ENCODE assay signal across 8 cellular contexts in genomic region chr6:53492860-53493634, GRCh38. TPM values are rescaled to one million over a fixed set of nuclear protein-coding genes. Genes with fewer than 3 reads are reported as not detected.
DNase-seq lines count a peak whose midpoint lies in the region; ATAC-seq, FAIRE-seq and TF ChIP-seq lines count a peak whose summit lies in the region.

No MANE protein-coding gene starts in this region.

- TF ChIP-seq EP300 in GM12878 (IDR thresholded peaks at IDR 0.05; ENCODE audit: borderline replicate concordance in 1 of 2, control insufficient read depth in 1 of 2, low read depth in 2 of 2, low read length in 2 of 2) = no peak

- no peak overlapping the region for H3K27ac ChIP-seq in OCI-LY7 (ENCODE audit: low read depth, low read length, poor library complexity, severe bottlenecking)
- no peak overlapping the region for H3K27ac ChIP-seq in GM12878 (ENCODE audit: control insufficient read depth, insufficient read depth)
- no peak overlapping the region for H3K27ac ChIP-seq in iPS-20b (ENCODE audit: low read length)

- WGBS in GM12878 (ENCODE audit: insufficient coverage, insufficient replicate concordance, low lambda C conversion rate, missing lambda C conversion rate) = 19% methylated on average over 11 of the region's 11 CpGs

- peak; percentile 79 for TF ChIP-seq RAD21 in GM12878 (IDR thresholded peaks at IDR 0.05; ENCODE audit: insufficient read depth, low read depth, low read length)

- H3K79me2 ChIP-seq in OCI-LY7 (ENCODE audit: insufficient read depth, low read depth, low read length) = no peaks in the 10 kb centered on the region
- H3K79me2 ChIP-seq in GM12878 (ENCODE audit: control insufficient read depth, insufficient read depth, low read length) = no peaks in the 10 kb centered on the region

- no TSS peak for BruUV-seq in OCI-LY7 (replicated peaks; lab: Mats Ljungman, UMichigan)
- no TSS peak for BruUV-seq in GM12878 (replicated peaks; lab: Mats Ljungman, UMichigan)

- no peak overlapping the region for H3K4me3 ChIP-seq in Jurkat, Clone E6-1 (ENCODE audit: low read length)
- H3K4me3 ChIP-seq in OCI-LY7 (ENCODE audit: low read depth, low read length, poor library complexity, severe bottlenecking) = no peak overlapping the region
- no peak overlapping the region for H3K4me3 ChIP-seq in GM12878
- 0 out of 2 replicates have a peak overlapping the region, but pooled peaks have one; percentile 12 for H3K4me3 ChIP-seq in iPS-20b (ENCODE audit: low read length)

- RAD21 ChIA-PET in GM12878 (lab: Charles Lee; ENCODE audit: unreplicated experiment) = interaction anchor here (0.7 to 2.9 kb wide), 20 partner anchors 11 to 463 kb away, joined by 3 to 27 read pairs (median 4); partner anchors contain the start of gene GCLC

- H3K9me3 ChIP-seq in OCI-LY7 (ENCODE audit: low read length) = no peaks in the 10 kb centered on the region
- no peaks in the 10 kb centered on the region for H3K9me3 ChIP-seq in GM12878 (replicated peaks; ENCODE audit: control insufficient read depth, insufficient read depth, low read length)
- no peaks in the 10 kb centered on the region for H3K9me3 ChIP-seq in iPS-20b (ENCODE audit: insufficient read depth, low read depth, low read length)

- CTCF ChIA-PET in OCI-LY7 (lab: Charles Lee; ENCODE audit: unreplicated experiment) (interaction anchor here (0.7 to 1.9 kb wide), 4 partner anchors 51 to 233 kb away, joined by 3 to 6 read pairs (median 4); partner anchors contain the start of gene GCLC), GM12878 (lab: Yijun Ruan, JAX) (interaction anchor here (0.6 to 9.6 kb wide), 58 partner anchors 9 to 463 kb away, joined by 3 to 261 read pairs (median 4); partner anchors contain the start of gene GCLC)

- peak; percentile 86 for FAIRE-seq in GM12878 (lab: Jason Lieb, UNC)

- DNase-seq in EL (peak; percentile 68), OCI-LY7 (ENCODE audit: low spot score) (peak; percentile 61), GM12878 (ENCODE audit: low read depth, low spot score) (no peak), smooth muscle cell of the brain vasculature (ENCODE audit: low read depth, low spot score) (peak; percentile 23), amniotic stem cell (lab: John Stamatoyannopoulos, UW) (no peak)
- DNase-seq in Jurkat, Clone E6-1 (ENCODE audit: low read depth, low spot score) = peak; percentile 54

- H4K20me1 ChIP-seq in OCI-LY7 (ENCODE audit: insufficient read depth, low read length) (no peaks in the 10 kb centered on the region), GM12878 (ENCODE audit: control insufficient read depth, insufficient read depth) (no peaks in the 10 kb centered on the region)

- intact Hi-C loops in OCI-LY7 (cut with micrococcal nuclease; ENCODE audit: unreplicated experiment) (loop anchor here (1.0 kb wide), 2 partner anchors 158 to 232 kb away; no protein-coding TSS in a partner anchor), GM12878 (cut with micrococcal nuclease; ENCODE audit: unreplicated experiment) (loop anchor here (1.0 to 2.0 kb wide), 4 partner anchors 46 to 233 kb away; no protein-coding TSS in a partner anchor)

- H3K4me2 ChIP-seq in OCI-LY7 (ENCODE audit: low read length) (peak overlapping the region; percentile 40; the same call in 1 of the 2 replicates), GM12878 (ENCODE audit: control insufficient read depth, insufficient read depth) (no peak overlapping the region)

- H3K9ac ChIP-seq in GM12878 (ENCODE audit: control insufficient read depth, insufficient read depth, low read length) (no peak overlapping the region), iPS-20b (ENCODE audit: low read depth, low read length) (no peak overlapping the region)

- H3K9me2 ChIP-seq in OCI-LY7 (ENCODE audit: insufficient read depth, low read length) = no peaks in the 10 kb centered on the region

- POLR2A ChIA-PET in OCI-LY7 (lab: Charles Lee) = interaction anchor here (0.9 kb wide), 1 partner anchor 154 kb away, joined by 3 read pairs; no protein-coding TSS in a partner anchor
- POLR2A ChIA-PET in GM12878 (lab: Charles Lee) = no interaction called here

- H2AFZ ChIP-seq in OCI-LY7 (ENCODE audit: low read length) (peak overlapping the region; percentile 16; the same call in 1 of the 2 replicates), GM12878 (ENCODE audit: control insufficient read depth, low read depth, low read length) (no peak overlapping the region)

- H3K36me3 ChIP-seq in OCI-LY7 (ENCODE audit: insufficient read depth, low read length) (no peaks in the 10 kb centered on the region; the same call in 1 of the 2 replicates), GM12878 (ENCODE audit: control insufficient read depth in 2 of 2, insufficient read depth in 2 of 2, low read length in 1 of 2) (no peaks in the 10 kb centered on the region), iPS-20b (ENCODE audit: insufficient read depth, low read depth, low read length) (peaks cover 17% of the 10 kb centered on the region)

- peak; percentile 82 for ATAC-seq in GM12878
- ATAC-seq in HG02763 (IDR thresholded peaks at IDR 0.05; ENCODE audit: unreplicated experiment) = no peak

- TF ChIP-seq POLR2A in GM12878 (IDR thresholded peaks at IDR 0.05; ENCODE audit: low read depth, low read length) = no peak

- TF ChIP-seq CTCF in OCI-LY7 (conservative IDR thresholded peaks at IDR 0.05; ENCODE audit: low read length) (peak; percentile 94), GM12878 (IDR thresholded peaks at IDR 0.05 in 2 of 3, conservative IDR thresholded peaks at IDR 0.05 in 1 of 3; ENCODE audit: control insufficient read depth in 2 of 3, extremely low read depth in 1 of 3, insufficient read depth in 1 of 3, low read depth in 3 of 3, low read length in 3 of 3) (peak; percentile 54 to 73 (median 71); a peak in 5 of 6 replicates)

- in situ Hi-C loops in GM12878 (cut with MboI) = loop anchor here (5.0 kb wide), 2 partner anchors 159 to 239 kb away; no protein-coding TSS in a partner anchor

- H3K4me1 ChIP-seq in OCI-LY7 (ENCODE audit: insufficient read depth, low read length, poor library complexity, severe bottlenecking) (no peaks in the 10 kb centered on the region), GM12878 (ENCODE audit: control insufficient read depth, insufficient read depth, low read length) (no peaks in the 10 kb centered on the region), iPS-20b (ENCODE audit: insufficient read depth, low read length) (no peaks in the 10 kb centered on the region)

- SMC1A ChIA-PET in GM12878 (lab: Charles Lee; ENCODE audit: uncharacterized antibody, unreplicated experiment) = interaction anchor here (0.5 to 3.6 kb wide), 36 partner anchors 8 to 463 kb away, joined by 3 to 42 read pairs (median 4); partner anchors contain the start of gene LRRC1

- no peaks in the 10 kb centered on the region for H3K27me3 ChIP-seq in GM12878 (replicated peaks in 1 of 2; ENCODE audit: control insufficient read depth in 2 of 2, insufficient read depth in 2 of 2, low read length in 1 of 2)
- H3K27me3 ChIP-seq in iPS-20b (ENCODE audit: insufficient read depth, low read length) = no peaks in the 10 kb centered on the region

TF ChIP-seq in GM12878, 131 proteins besides CTCF, POLR2A, EP300 and RAD21:
- no peak for TF ChIP-seq NFIC (IDR thresholded peaks at IDR 0.05; ENCODE audit: low read depth, low read length)
- TF ChIP-seq MTA3 (IDR thresholded peaks at IDR 0.05; ENCODE audit: borderline replicate concordance, low read length) = no peak
- TF ChIP-seq HDAC6 (IDR thresholded peaks at IDR 0.05; ENCODE audit: unreplicated experiment) = no peak
- TF ChIP-seq, protein P1, sequence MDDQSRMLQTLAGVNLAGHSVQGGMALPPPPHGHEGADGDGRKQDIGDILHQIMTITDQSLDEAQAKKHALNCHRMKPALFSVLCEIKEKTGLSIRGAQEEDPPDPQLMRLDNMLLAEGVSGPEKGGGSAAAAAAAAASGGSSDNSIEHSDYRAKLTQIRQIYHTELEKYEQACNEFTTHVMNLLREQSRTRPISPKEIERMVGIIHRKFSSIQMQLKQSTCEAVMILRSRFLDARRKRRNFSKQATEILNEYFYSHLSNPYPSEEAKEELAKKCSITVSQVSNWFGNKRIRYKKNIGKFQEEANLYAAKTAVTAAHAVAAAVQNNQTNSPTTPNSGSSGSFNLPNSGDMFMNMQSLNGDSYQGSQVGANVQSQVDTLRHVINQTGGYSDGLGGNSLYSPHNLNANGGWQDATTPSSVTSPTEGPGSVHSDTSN (IDR thresholded peaks at IDR 0.05; ENCODE audit: insufficient replicate concordance, low read depth, low read length) = no peak
- peak; percentile 78; the same call in 1 of the 2 replicates for TF ChIP-seq SMC3 (IDR thresholded peaks at IDR 0.05; ENCODE audit: borderline replicate concordance, low read length)

RNA-seq across cellular contexts. Expression of gene GCLC, which starts 51.9 kb away (rescaled TPM):
- 38.8 TPM for polyA plus RNA-seq in Jurkat, Clone E6-1 (2012; ENCODE audit: insufficient read depth, insufficient read length)
- total RNA-seq in OCI-LY7 (2014; rRNA removed; shearing (Covaris generic)) = 14.3 and 16.7 TPM in 2 replicates
- total RNA-seq in OCI-LY7 (2022) = 27.8 and 30.4 TPM in 2 replicates
- total RNA-seq in GM12878 (2013; cell fraction: nucleolus; rRNA removed) = 22.3 and 25.7 TPM in 2 replicates
- total RNA-seq in GM12878 (2014; rRNA removed) = 11.7 and 15.5 TPM in 2 replicates
- total RNA-seq in GM12878 (2014; rRNA removed; fragmentation: Illumina TruSeq; extraction: Trizol) = 18.2 and 18.9 TPM in 2 replicates
- total RNA-seq in GM12878 (2021) = 19.6 and 20.4 TPM in 2 replicates
- polyA plus RNA-seq in GM12878 (2011; ENCODE audit: low read depth) = 7.7 TPM
- 13.7 and 16.6 TPM in 2 replicates for polyA plus RNA-seq in GM12878 (2011; rRNA removed)
- polyA plus RNA-seq in GM12878 (2011; cell fraction: cytosol; rRNA removed) = 7.5 and 7.9 TPM in 2 replicates
- 13.0 and 14.6 TPM in 2 replicates for polyA plus RNA-seq in GM12878 (2011; cell fraction: nucleus; rRNA removed)
- polyA plus RNA-seq in GM12878 (2012) = 5.2 and 6.5 TPM in 2 replicates
- 23.6 and 45.4 TPM in 2 replicates for polyA plus RNA-seq in GM12878 (2014; fragmentation: Illumina TruSeq; extraction: Trizol)
- polyA plus RNA-seq in GM12878 (2014; fragmentation: Nextera tagmentation; extraction: Ambion mirVana) = 1 to 10 TPM; 7.8 to 8.9 TPM
- 13.3 and 13.6 TPM in 2 replicates for polyA plus RNA-seq in GM12878 (2014; rRNA removed)
- polyA plus RNA-seq in GM12878 (2016; fragmentation: Nextera tagmentation; extraction: Ambion mirVana) = 1 to 10 TPM; 6.5 to 9.1 TPM
- polyA minus RNA-seq in GM12878 (2011; rRNA and poly(A)+ RNA removed) = 14.0 and 16.8 TPM in 2 replicates
- polyA minus RNA-seq in GM12878 (2011; cell fraction: cytosol; rRNA and poly(A)+ RNA removed) = 6.0 and 6.3 TPM in 2 replicates
- 7.3 and 13.1 TPM in 2 replicates for polyA minus RNA-seq in GM12878 (2011; cell fraction: nucleus; rRNA and poly(A)+ RNA removed)

Comparison
In these comparisons a context has a peak if more than half of its experiments do, and no peak if none do; other contexts are left out.
1. DNase-seq: peak in EL (single experiment), Jurkat, Clone E6-1 (single experiment), OCI-LY7 (single experiment) and smooth muscle cell of the brain vasculature (single experiment); none in GM12878 (single experiment) and amniotic stem cell (single experiment).